Comparison of ENCODE assay signal across 11 cellular contexts in genomic region chr17:35406568-35406967, GRCh38. TPM values are rescaled to one million over a fixed set of nuclear protein-coding genes. Genes with fewer than 3 reads are reported as not detected.
"Had no signal": no experiment of that assay in that cellular context is flagged by ENCODE, and none has a peak within 500 bp of the region (broad histone marks: within the 10 kb centered on the region; RNA-seq: fewer than 3 reads in every experiment).

No MANE protein-coding gene starts in this region.

- H3K9ac ChIP-seq: GM23248 had no signal

- FAIRE-seq: H1, H54 had no signal

- H2AFZ ChIP-seq: GM23248, GM23338 had no signal

- H3K4me2 ChIP-seq: GM23338 had no signal

- H3K36me3 ChIP-seq: HAP-1 had no signal

- H3K9me3 ChIP-seq: HAP-1 had no signal

- DNase-seq: GM23248, GOT3, H7, H9, HCEC 1CT, HFFc6 had no signal

- ATAC-seq: HCT116 had no signal

- H3K4me3 ChIP-seq: GM23248, GM23338, HAP-1 had no signal

- H3K4me1 ChIP-seq: HAP-1 had no signal

- H3K27ac ChIP-seq: GM23248 had no signal

RNA-seq across cellular contexts. Expression of gene SLFN11, which starts 33.1 kb away (rescaled TPM):
- total RNA-seq: GM23338 had no signal
- polyA plus RNA-seq: GM23338 had no signal
